ENCODE assay signal across 9 cellular contexts in genomic region chr11:47756208-47756607, GRCh38.
"Had no signal": no experiment of that assay in that cellular context is flagged by ENCODE, and none has a peak within 500 bp of the region (broad histone marks: within the 10 kb centered on the region; RNA-seq: fewer than 3 reads in every experiment).

No MANE protein-coding gene starts in this region.

- H3K9me3 ChIP-seq: HAP-1 had no signal

- DNase-seq: GM23248, GOT3, H7, HFFc6 had no signal

- H3K4me3 Mint-ChIP-seq: HFFc6, IgD-negative memory B cell had no signal

- H3K4me1 ChIP-seq: HAP-1 had no signal

- H2AFZ ChIP-seq: GM23248 had no signal

- H3K27me3 Mint-ChIP-seq: IgD-negative memory B cell had no signal

- H3K27ac ChIP-seq: GM23248, HL-60 had no signal

- H3K9me3 Mint-ChIP-seq: HFFc6, IgD-negative memory B cell had no signal

- ATAC-seq: HCT116, HepG2 had no signal

- H3K27ac Mint-ChIP-seq: HFFc6, IgD-negative memory B cell had no signal

- H3K4me3 ChIP-seq: GM23248, HAP-1 had no signal
